12 cellular contexts compared by ENCODE assay signal in the genomic region with DNA sequence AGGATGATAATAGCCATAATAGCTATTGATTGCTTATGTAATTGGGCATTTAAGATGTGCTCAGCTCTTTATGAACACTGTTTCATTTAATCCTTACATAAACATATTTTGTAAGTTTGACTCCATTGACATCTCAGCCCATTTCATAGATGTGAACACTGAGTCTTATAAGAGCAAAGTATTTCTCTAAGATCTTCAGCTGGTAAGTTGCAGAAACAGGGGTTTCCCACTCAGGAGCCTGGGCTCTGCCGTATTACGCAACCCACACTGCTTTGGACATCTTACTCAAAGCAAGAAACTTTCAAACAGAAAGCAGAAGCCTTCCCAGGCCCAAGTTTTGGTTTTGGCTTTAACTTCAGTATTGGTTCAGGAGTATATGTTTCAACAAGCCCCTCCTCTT.
A peak's percentile ranks its signal among the peaks of the same experiment; 100 is the strongest.
DNase-seq lines count a peak whose midpoint lies in the region; ATAC-seq, FAIRE-seq and TF ChIP-seq lines count a peak whose summit lies in the region.
"Had no signal": no experiment of that assay in that cellular context is flagged by ENCODE, and none has a peak within 500 bp of the region (broad histone marks: within the 10 kb centered on the region; RNA-seq: fewer than 3 reads in every experiment).

No MANE protein-coding gene starts in this region.

- no TSS peak for BruUV-seq in K562 (replicated peaks; lab: Mats Ljungman, UMichigan)

- no peak for TF ChIP-seq EP300 in K562 (IDR thresholded peaks at IDR 0.05; ENCODE audit: low read length)

- H4K20me1 ChIP-seq in K562 (replicated peaks; ENCODE audit: control insufficient read depth, insufficient read depth, low read length) = no peaks in the 10 kb centered on the region

- no peak for TF ChIP-seq POLR2A in K562 (conservative IDR thresholded peaks at IDR 0.05)

- POLR2A ChIA-PET in K562 (lab: Yijun Ruan, JAX) = no interaction called here

- TF ChIP-seq CTCF in K562 (IDR thresholded peaks at IDR 0.05 in 2 of 3, conservative IDR thresholded peaks at IDR 0.05 in 1 of 3; ENCODE audit: insufficient read depth in 2 of 3, low read depth in 1 of 3, low read length in 3 of 3) (no peak), upper lobe of right lung (IDR thresholded peaks at IDR 0.05) (no peak)

- H3K9ac ChIP-seq in K562 (ENCODE audit: insufficient read depth in 1 of 2, low read depth in 2 of 2, low read length in 2 of 2) = no peak overlapping the region
- H3K9ac ChIP-seq: KMS-11 had no signal

- H3K36me3 ChIP-seq in K562 (ENCODE audit: control insufficient read depth, insufficient read depth, low read length) (no peaks in the 10 kb centered on the region), upper lobe of right lung (no peaks in the 10 kb centered on the region), SJCRH30 (no peaks in the 10 kb centered on the region)

- CTCF ChIA-PET in K562 (lab: Yijun Ruan, JAX; ENCODE audit: low intra/inter-chr PET ratio) = no interaction called here

- no peak overlapping the region for H3K4me2 ChIP-seq in K562 (ENCODE audit: insufficient read depth, low read length)
- H3K4me2 ChIP-seq: KMS-11, smooth muscle cell had no signal

- H3K27me3 ChIP-seq in K562 (ENCODE audit: control insufficient read depth in 2 of 2, insufficient read depth in 2 of 2, low read length in 2 of 2) (peaks cover 0 to 19% of the 10 kb centered on the region in 2 experiments; a peak in 3 of 5 replicates), upper lobe of right lung (no peaks in the 10 kb centered on the region), SJCRH30 (no peaks in the 10 kb centered on the region)

- no peaks in the 10 kb centered on the region for H3K79me2 ChIP-seq in K562 (ENCODE audit: control insufficient read depth, insufficient read depth, low read length)

- no peaks in the 10 kb centered on the region for H3K9me1 ChIP-seq in K562 (ENCODE audit: control insufficient read depth, insufficient read depth, low read length)

- H3K4me3 ChIP-seq in K562 = no peak overlapping the region
- no peak overlapping the region for H3K4me3 ChIP-seq in upper lobe of right lung
- no peak overlapping the region for H3K4me3 ChIP-seq in SJCRH30
- H3K4me3 ChIP-seq: smooth muscle cell had no signal

- H3K4me1 ChIP-seq in K562 (replicated peaks in 1 of 2; ENCODE audit: control insufficient read depth in 2 of 2, insufficient read depth in 2 of 2, low read length in 2 of 2) (no peaks in the 10 kb centered on the region), upper lobe of right lung (no peaks in the 10 kb centered on the region), SJCRH30 (no peaks in the 10 kb centered on the region)

- in situ Hi-C loops in K562 (cut with MboI) = no loop called here

- DNase-seq in K562 (ENCODE audit: extremely low read depth in 1 of 4, low spot score in 3 of 4) = no peak
- DNase-seq in upper lobe of right lung = no peak
- DNase-seq in HuH-7.5 (ENCODE audit: low spot score) = no peak
- DNase-seq in SJCRH30 = no peak
- DNase-seq: activated B cell treated with CpG ODN at 0.5 μM for 24 hours; CD4-positive, alpha-beta T cell had no signal

- H3K27ac ChIP-seq in K562 (ENCODE audit: extremely low read depth, low read depth, low read length) (no peak overlapping the region), upper lobe of right lung (no peak overlapping the region), SJCRH30 (no peak overlapping the region)
- H3K27ac ChIP-seq: KMS-11 had no signal

- 6% methylated on average over 2 of the region's 2 CpGs for WGBS in K562 (ENCODE audit: insufficient coverage, low coverage, missing lambda C conversion rate)

- ATAC-seq in GM18502 (IDR thresholded peaks at IDR 0.05; ENCODE audit: poor library complexity, unreplicated experiment) (peak; percentile 96), GM21447 (IDR thresholded peaks at IDR 0.05; ENCODE audit: unreplicated experiment) (peak; percentile 97), HG03175 (IDR thresholded peaks at IDR 0.05; ENCODE audit: unreplicated experiment) (peak; percentile 80), K562 (no peak), upper lobe of right lung (no peak), GM21825 (IDR thresholded peaks at IDR 0.05; ENCODE audit: unreplicated experiment) (no peak)

- FAIRE-seq in K562 (lab: Jason Lieb, UNC) = no peak

- H3K9me3 ChIP-seq in K562 (replicated peaks; ENCODE audit: control insufficient read depth, insufficient read depth, low read depth, low read length) (no peaks in the 10 kb centered on the region), upper lobe of right lung (no peaks in the 10 kb centered on the region), SJCRH30 (replicated peaks) (no peaks in the 10 kb centered on the region)

- no peak overlapping the region for H2AFZ ChIP-seq in K562 (ENCODE audit: low read depth, low read length)

- no peak for TF ChIP-seq RAD21 in K562 (CRISPR knock-in tag; conservative IDR thresholded peaks at IDR 0.05 in 1 of 2, IDR thresholded peaks at IDR 0.05 in 1 of 2)

- intact Hi-C loops in K562 (cut with micrococcal nuclease) = no loop called here
- intact Hi-C loops in upper lobe of right lung (cut with DNase I) = no loop called here

TF ChIP-seq in K562, 482 proteins besides CTCF, POLR2A, EP300 and RAD21 (continues in another document):
- TF ChIP-seq ZNF41 (CRISPR knock-in tag; conservative IDR thresholded peaks at IDR 0.05) = no peak
- no peak for TF ChIP-seq CEBPG (CRISPR knock-in tag; IDR thresholded peaks at IDR 0.05)
- peak in 1 of 2 experiments; percentile 25; a peak in 1 of 4 replicates for TF ChIP-seq CEBPG (tag; conservative IDR thresholded peaks at IDR 0.05 in 1 of 2, IDR thresholded peaks at IDR 0.05 in 1 of 2)
- no peak for TF ChIP-seq HDAC3 (IDR thresholded peaks at IDR 0.05; ENCODE audit: borderline replicate concordance, partially characterized antibody)
- TF ChIP-seq RBM25 (IDR thresholded peaks at IDR 0.05; ENCODE audit: low read depth, low read length, severe bottlenecking) = peak; percentile 79
- peak; percentile 60; the same call in 1 of the 2 replicates for TF ChIP-seq CEBPB (tag; IDR thresholded peaks at IDR 0.05)
- no peak for TF ChIP-seq MTA1 (IDR thresholded peaks at IDR 0.05; ENCODE audit: borderline replicate concordance)
- TF ChIP-seq ADNP (tag; IDR thresholded peaks at IDR 0.05) = peak; percentile 29; the same call in 1 of the 2 replicates
- TF ChIP-seq, protein P1, sequence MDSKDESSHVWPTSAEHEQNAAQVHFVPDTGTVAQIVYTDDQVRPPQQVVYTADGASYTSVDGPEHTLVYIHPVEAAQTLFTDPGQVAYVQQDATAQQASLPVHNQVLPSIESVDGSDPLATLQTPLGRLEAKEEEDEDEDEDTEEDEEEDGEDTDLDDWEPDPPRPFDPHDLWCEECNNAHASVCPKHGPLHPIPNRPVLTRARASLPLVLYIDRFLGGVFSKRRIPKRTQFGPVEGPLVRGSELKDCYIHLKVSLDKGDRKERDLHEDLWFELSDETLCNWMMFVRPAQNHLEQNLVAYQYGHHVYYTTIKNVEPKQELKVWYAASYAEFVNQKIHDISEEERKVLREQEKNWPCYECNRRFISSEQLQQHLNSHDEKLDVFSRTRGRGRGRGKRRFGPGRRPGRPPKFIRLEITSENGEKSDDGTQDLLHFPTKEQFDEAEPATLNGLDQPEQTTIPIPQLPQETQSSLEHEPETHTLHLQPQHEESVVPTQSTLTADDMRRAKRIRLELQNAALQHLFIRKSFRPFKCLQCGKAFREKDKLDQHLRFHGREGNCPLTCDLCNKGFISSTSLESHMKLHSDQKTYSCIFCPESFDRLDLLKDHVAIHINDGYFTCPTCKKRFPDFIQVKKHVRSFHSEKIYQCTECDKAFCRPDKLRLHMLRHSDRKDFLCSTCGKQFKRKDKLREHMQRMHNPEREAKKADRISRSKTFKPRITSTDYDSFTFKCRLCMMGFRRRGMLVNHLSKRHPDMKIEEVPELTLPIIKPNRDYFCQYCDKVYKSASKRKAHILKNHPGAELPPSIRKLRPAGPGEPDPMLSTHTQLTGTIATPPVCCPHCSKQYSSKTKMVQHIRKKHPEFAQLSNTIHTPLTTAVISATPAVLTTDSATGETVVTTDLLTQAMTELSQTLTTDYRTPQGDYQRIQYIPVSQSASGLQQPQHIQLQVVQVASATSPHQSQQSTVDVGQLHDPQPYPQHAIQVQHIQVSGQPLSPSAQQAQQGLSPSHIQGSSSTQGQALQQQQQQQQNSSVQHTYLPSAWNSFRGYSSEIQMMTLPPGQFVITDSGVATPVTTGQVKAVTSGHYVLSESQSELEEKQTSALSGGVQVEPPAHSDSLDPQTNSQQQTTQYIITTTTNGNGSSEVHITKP (IDR thresholded peaks at IDR 0.05; ENCODE audit: partially characterized antibody) = no peak
- TF ChIP-seq ZNF239 (CRISPR knock-in tag; IDR thresholded peaks at IDR 0.05) = no peak
- TF ChIP-seq ZNF354B (CRISPR knock-in tag; IDR thresholded peaks at IDR 0.05) = no peak

Comparison
In these comparisons a context has a peak if more than half of its experiments do, and no peak if none do; other contexts are left out.
1. ATAC-seq: peak in GM18502 (single experiment), GM21447 (single experiment) and HG03175 (single experiment); none in K562 (single experiment), upper lobe of right lung (single experiment) and GM21825 (single experiment).